ENCODE assay signal across 20 cellular contexts in genomic region chr12:122844366-122844971, GRCh38. TPM values are rescaled to one million over a fixed set of nuclear protein-coding genes. Genes with fewer than 3 reads are reported as not detected.
DNase-seq lines count a peak whose midpoint lies in the region; ATAC-seq and TF ChIP-seq lines count a peak whose summit lies in the region.
"Had no signal": no experiment of that assay in that cellular context is flagged by ENCODE, and none has a peak within 500 bp of the region (broad histone marks: within the 10 kb centered on the region; RNA-seq: fewer than 3 reads in every experiment).

No MANE protein-coding gene starts in this region.

- peak overlapping the region; percentile 37 for H3K4ac ChIP-seq in neuronal stem cell (ENCODE audit: low read length)

- no peak overlapping the region for H2BK15ac ChIP-seq in neuronal stem cell (ENCODE audit: low read length)

- ATAC-seq in Right ventricle myocardium inferior: no peak
- ATAC-seq: activated CD8-positive, alpha-beta memory T cell treated with anti-CD3 and anti-CD28 coated beads, Interleukin-2, amount 10 ng/mL, durations not matched to agents 7 days and 5 days; K562; right cardiac atrium had no signal

- no peaks in the 10 kb centered on the region for H3K27me3 Mint-ChIP-seq in type B pancreatic cell
- H3K27me3 Mint-ChIP-seq: activated CD8-positive, alpha-beta memory T cell treated with anti-CD3 and anti-CD28 coated beads, Interleukin-2, amount 10 ng/mL, durations not matched to agents 7 days and 5 days had no signal

- peaks cover 16% of the 10 kb centered on the region for H3K79me1 ChIP-seq in neuronal stem cell (ENCODE audit: low read depth, low read length)

- H3K4me1 ChIP-seq in left ventricle myocardium inferior: peaks cover 75% of the 10 kb centered on the region
- peaks cover 9 to 14% of the 10 kb centered on the region in 2 donors for H3K4me1 ChIP-seq in neuronal stem cell (ENCODE audit: control insufficient read depth in 2 of 2, insufficient read depth in 1 of 2, low read depth in 1 of 2, low read length in 2 of 2)

- no peak overlapping the region for H4K8ac ChIP-seq in neuronal stem cell (ENCODE audit: low read depth, low read length)

- no peak for DNase-seq in left ventricle myocardium inferior
- no peak for DNase-seq in Right ventricle myocardium inferior (ENCODE audit: missing footprints)
- DNase-seq in dorsolateral prefrontal cortex: peak in 2 of 10 donors; percentile 20 to 50
- DNase-seq in neuronal stem cell (ENCODE audit: low spot score): no peak
- no peak for DNase-seq in type B pancreatic cell (ENCODE audit: extremely low spot score, unreplicated experiment)
- no peak for DNase-seq in Kasumi-1 (lab: John Stamatoyannopoulos, UW)
- DNase-seq in NCI-H1105 treated with DMSO at 0.1 percent for 48 hours (lab: John Stamatoyannopoulos, UW): no peak
- DNase-seq in cerebellar nuclear complex (lab: John Stamatoyannopoulos, UW): no peak
- DNase-seq: ACHN; activated CD4-positive, alpha-beta T cell treated with anti-CD3 and anti-CD28 coated beads for 4 hours; activated CD8-positive, alpha-beta memory T cell treated with anti-CD3 and anti-CD28 coated beads, Interleukin-2, amount 10 ng/mL, durations not matched to agents 7 days and 5 days; NCI-H187; NCI-H774; SHP77; T-helper 1 cell had no signal

- TF ChIP-seq CTCF in left ventricle myocardium inferior (IDR thresholded peaks at IDR 0.05; ENCODE audit: borderline replicate concordance): no peak
- TF ChIP-seq CTCF in dorsolateral prefrontal cortex (IDR thresholded peaks at IDR 0.05 in 54 of 56, conservative IDR thresholded peaks at IDR 0.05 in 2 of 56; ENCODE audit: low read depth in 1 of 56, partially characterized antibody in 56 of 56): no peak
- TF ChIP-seq CTCF in type B pancreatic cell (conservative IDR thresholded peaks at IDR 0.05): no peak

- H3K23ac ChIP-seq in neuronal stem cell (ENCODE audit: low read depth, low read length, poor library complexity): peak overlapping the region; percentile 73

- intact Hi-C loops in left ventricle myocardium inferior (cut with micrococcal nuclease) (no loop called here), Right ventricle myocardium inferior (cut with DNase I) (no loop called here), dorsolateral prefrontal cortex (cut with DNase I) (no loop called here)

- peak overlapping the region; percentile 53 for H2AK5ac ChIP-seq in neuronal stem cell (ENCODE audit: low read depth, low read length)

- H3K36me3 Mint-ChIP-seq in type B pancreatic cell: no peaks in the 10 kb centered on the region
- H3K36me3 Mint-ChIP-seq: activated CD8-positive, alpha-beta memory T cell treated with anti-CD3 and anti-CD28 coated beads, Interleukin-2, amount 10 ng/mL, durations not matched to agents 7 days and 5 days; CD14-positive monocyte had no signal

- H3K4me3 ChIP-seq in left ventricle myocardium inferior (no peak overlapping the region), dorsolateral prefrontal cortex (peak overlapping the region in 16 of 59 donors; percentile 2 to 31 (median 18)), neuronal stem cell (ENCODE audit: low read length in 2 of 2) (no peak overlapping the region)
- H3K4me3 ChIP-seq: K562, suprapubic skin had no signal

- peak overlapping the region; percentile 26 for H3K27ac Mint-ChIP-seq in type B pancreatic cell
- H3K27ac Mint-ChIP-seq: activated CD8-positive, alpha-beta memory T cell treated with anti-CD3 and anti-CD28 coated beads, Interleukin-2, amount 10 ng/mL, durations not matched to agents 7 days and 5 days; activated T-helper 2 cell treated with anti-CD3 and anti-CD28 coated beads, Interferon-gamma antibody, Interleukin-2, Interleukin-4, amounts not matched to agents 10 μg/mL and 5 μg/mL and 100 μg/mL, durations not matched to agents 14 hours and 24 hours and 36 hours had no signal

- peak overlapping the region; percentile 49 for H2BK12ac ChIP-seq in neuronal stem cell (ENCODE audit: low read length)

- WGBS in neuronal stem cell (ENCODE audit: extremely low coverage in 2 of 2, insufficient read length in 2 of 2, insufficient replicate concordance in 1 of 2), 2 donors: no CpG with 5 or more reads among the region's 8 CpGs

- H4K91ac ChIP-seq in neuronal stem cell (ENCODE audit: low read depth, low read length, poor library complexity): no peak overlapping the region

- no peak overlapping the region for H3K14ac ChIP-seq in neuronal stem cell (ENCODE audit: low read length)

- no peaks in the 10 kb centered on the region for H3K36me3 ChIP-seq in left ventricle myocardium inferior
- no peaks in the 10 kb centered on the region for H3K36me3 ChIP-seq in neuronal stem cell (replicated peaks in 1 of 2; ENCODE audit: control insufficient read depth in 2 of 2, insufficient read depth in 2 of 2, low read length in 2 of 2)

- H3K27me3 ChIP-seq in left ventricle myocardium inferior (ENCODE audit: low read depth) (no peaks in the 10 kb centered on the region), dorsolateral prefrontal cortex (no peaks in the 10 kb centered on the region), neuronal stem cell (ENCODE audit: control insufficient read depth in 3 of 3, insufficient read depth in 3 of 3, low read depth in 1 of 3, low read length in 3 of 3) (no peaks in the 10 kb centered on the region)
- H3K27me3 ChIP-seq: suprapubic skin had no signal

- no peaks in the 10 kb centered on the region for H3K9me3 Mint-ChIP-seq in type B pancreatic cell
- H3K9me3 Mint-ChIP-seq: activated T-helper 2 cell treated with anti-CD3 and anti-CD28 coated beads, Interferon-gamma antibody, Interleukin-2, Interleukin-4, amounts not matched to agents 10 μg/mL and 5 μg/mL and 100 μg/mL, durations not matched to agents 14 hours and 24 hours and 36 hours; CD14-positive monocyte had no signal

- peak overlapping the region; percentile 8 for H3K27ac ChIP-seq in left ventricle myocardium inferior (replicated peaks)
- peak overlapping the region; percentile 66 to 100 (median 99) for H3K27ac ChIP-seq in dorsolateral prefrontal cortex
- H3K27ac ChIP-seq in neuronal stem cell (replicated peaks; ENCODE audit: low read length): no peak overlapping the region
- H3K27ac ChIP-seq: suprapubic skin had no signal

- peaks cover 21% of the 10 kb centered on the region for H3K4me1 Mint-ChIP-seq in type B pancreatic cell (ENCODE audit: unreplicated experiment)
- H3K4me1 Mint-ChIP-seq: activated CD8-positive, alpha-beta memory T cell treated with anti-CD3 and anti-CD28 coated beads, Interleukin-2, amount 10 ng/mL, durations not matched to agents 7 days and 5 days; CD14-positive monocyte had no signal

- H3K9me3 ChIP-seq in left ventricle myocardium inferior (replicated peaks) (no peaks in the 10 kb centered on the region), neuronal stem cell (replicated peaks in 1 of 2; ENCODE audit: control insufficient read depth in 2 of 2, insufficient read depth in 1 of 2, low read depth in 1 of 2, low read length in 2 of 2) (no peaks in the 10 kb centered on the region)
- H3K9me3 ChIP-seq: suprapubic skin had no signal

- no peak overlapping the region for H2BK120ac ChIP-seq in neuronal stem cell (ENCODE audit: low read depth, low read length)

- no peak overlapping the region for H3K4me2 ChIP-seq in neuronal stem cell (ENCODE audit: insufficient read depth, low read length, poor library complexity, severe bottlenecking)

- H2AFZ ChIP-seq in neuronal stem cell (ENCODE audit: low read length): no peak overlapping the region

- peak overlapping the region; percentile 52 for H3K18ac ChIP-seq in neuronal stem cell (ENCODE audit: low read length)

- H2BK5ac ChIP-seq in neuronal stem cell (ENCODE audit: low read length): no peak overlapping the region

- H3K4me3 Mint-ChIP-seq in type B pancreatic cell: no peak overlapping the region
- H3K4me3 Mint-ChIP-seq: activated CD8-positive, alpha-beta memory T cell treated with anti-CD3 and anti-CD28 coated beads, Interleukin-2, amount 10 ng/mL, durations not matched to agents 7 days and 5 days; CD14-positive monocyte had no signal

- no peak overlapping the region for H3K9ac ChIP-seq in neuronal stem cell (ENCODE audit: low read depth, low read length, poor library complexity)

RNA-seq across cellular contexts. Expression of gene HIP1R, which starts 9.2 kb away (rescaled TPM):
- total RNA-seq in left ventricle myocardium inferior (11.2 TPM), Right ventricle myocardium inferior (17.6 TPM), dorsolateral prefrontal cortex (100 to 1,000 TPM in 104 of 120 experiments, 10 to 100 TPM in 16; 38.9 to 309 (median 147) TPM), type B pancreatic cell (ENCODE audit: low replicate concordance) (40.5 and 45.5 TPM in 2 replicates)
- 16.8 TPM for polyA plus RNA-seq in neuronal stem cell (2013, experiment 1 of 2)
- 16.3 TPM for polyA plus RNA-seq in neuronal stem cell (2013, experiment 2 of 2)

RNA-seq across cellular contexts. Expression of gene VPS37B, which starts 51.5 kb away (rescaled TPM):
- total RNA-seq in left ventricle myocardium inferior: 13.3 TPM
- 25.4 TPM for total RNA-seq in Right ventricle myocardium inferior
- 10 to 100 TPM; 15.8 to 35.3 (median 22.0) TPM for total RNA-seq in dorsolateral prefrontal cortex
- 26.4 TPM for polyA plus RNA-seq in neuronal stem cell (2013, experiment 1 of 2)
- polyA plus RNA-seq in neuronal stem cell (2013, experiment 2 of 2): 26.7 TPM
- total RNA-seq in type B pancreatic cell (ENCODE audit: low replicate concordance): 32.4 and 43.6 TPM in 2 replicates
